8 cellular contexts compared by ENCODE assay signal in the genomic region with DNA sequence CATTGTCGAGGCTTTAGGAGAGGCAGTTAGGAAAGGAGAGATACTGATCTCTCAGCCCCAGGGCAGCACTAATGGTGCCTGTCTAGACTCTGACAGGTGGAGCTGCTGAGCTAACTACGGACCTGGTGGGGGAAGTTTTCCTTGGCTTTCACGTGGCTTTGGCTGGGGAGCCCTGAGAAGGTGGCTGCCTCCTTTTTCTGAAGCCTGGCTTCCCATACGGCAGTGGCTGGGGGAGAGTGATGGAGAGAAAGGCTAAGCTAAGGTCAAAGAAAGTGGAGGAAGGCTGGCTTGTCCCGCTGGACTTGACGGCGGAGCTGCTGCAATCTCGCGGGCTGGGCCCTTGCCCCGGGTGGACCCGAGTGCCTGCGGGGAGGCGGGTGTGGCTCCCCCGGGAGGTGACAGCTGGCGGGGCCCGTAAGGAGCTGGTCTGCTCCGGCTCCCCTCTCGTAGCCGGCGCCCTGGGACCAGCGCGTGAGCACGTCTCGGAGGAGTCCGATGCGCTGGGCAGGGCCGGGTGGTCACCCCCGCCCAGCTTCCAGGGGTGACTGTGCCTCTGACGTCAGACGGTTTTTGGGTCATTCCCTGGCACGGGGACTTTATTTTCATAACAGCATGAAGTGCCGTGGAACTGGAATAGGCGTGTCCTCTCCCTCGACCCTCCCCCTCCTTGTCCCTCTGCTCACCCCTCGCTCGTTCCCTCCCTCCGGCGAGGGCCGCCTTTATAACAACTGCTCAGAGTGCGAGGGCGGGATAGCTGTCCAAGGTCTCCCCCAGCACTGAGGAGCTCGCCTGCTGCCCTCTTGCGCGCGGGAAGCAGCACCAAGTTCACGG. TPM values are rescaled to one million over a fixed set of nuclear protein-coding genes. Genes with fewer than 3 reads are reported as not detected.
DNase-seq lines count a peak whose midpoint lies in the region; ATAC-seq and TF ChIP-seq lines count a peak whose summit lies in the region.

A gene with protein sequence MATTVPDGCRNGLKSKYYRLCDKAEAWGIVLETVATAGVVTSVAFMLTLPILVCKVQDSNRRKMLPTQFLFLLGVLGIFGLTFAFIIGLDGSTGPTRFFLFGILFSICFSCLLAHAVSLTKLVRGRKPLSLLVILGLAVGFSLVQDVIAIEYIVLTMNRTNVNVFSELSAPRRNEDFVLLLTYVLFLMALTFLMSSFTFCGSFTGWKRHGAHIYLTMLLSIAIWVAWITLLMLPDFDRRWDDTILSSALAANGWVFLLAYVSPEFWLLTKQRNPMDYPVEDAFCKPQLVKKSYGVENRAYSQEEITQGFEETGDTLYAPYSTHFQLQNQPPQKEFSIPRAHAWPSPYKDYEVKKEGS (plus strand): TSS at position 748 of the 831 bp plus-strand sequence. CDS start 16,688 bp downstream, outside the sequence.

- peaks cover 0 to 5% (median 0%) of the 10 kb centered on the region in 3 donors for H3K36me3 Mint-ChIP-seq in naive thymus-derived CD8-positive, alpha-beta T cell

- H3K9me3 ChIP-seq in upper lobe of left lung = no peaks in the 10 kb centered on the region

- POLR2A ChIA-PET in naive thymus-derived CD8-positive, alpha-beta T cell (lab: Charles Lee) = no interaction called here

- TF ChIP-seq CTCF in GM20000 (IDR thresholded peaks at IDR 0.05; ENCODE audit: extremely low read depth, missing control alignments) = peak; percentile 10
- TF ChIP-seq CTCF in foreskin fibroblast (IDR thresholded peaks at IDR 0.05; ENCODE audit: low read depth, low read length) = peak; percentile 21
- peak in 3 of 6 experiments; percentile 5 to 19 (median 12) for TF ChIP-seq CTCF in upper lobe of left lung (IDR thresholded peaks at IDR 0.05)

- peak; percentile 80 to 82 for ATAC-seq in naive thymus-derived CD8-positive, alpha-beta T cell
- ATAC-seq in upper lobe of left lung (ENCODE audit: low FRiP score in 2 of 2) = peak; percentile 94 to 95
- no peak for ATAC-seq in HG03159 (IDR thresholded peaks at IDR 0.05; ENCODE audit: unreplicated experiment)

- H3K4me1 Mint-ChIP-seq in naive thymus-derived CD8-positive, alpha-beta T cell = peaks cover 5 to 12% (median 8%) of the 10 kb centered on the region in 4 donors

- H3K9me3 Mint-ChIP-seq in naive thymus-derived CD8-positive, alpha-beta T cell = no peaks in the 10 kb centered on the region

- peak; percentile 20 to 95 (median 73) for TF ChIP-seq EP300 in upper lobe of left lung (IDR thresholded peaks at IDR 0.05)

- peaks cover 10 to 42% (median 24%) of the 10 kb centered on the region in 5 donors for H3K27me3 Mint-ChIP-seq in naive thymus-derived CD8-positive, alpha-beta T cell

- H3K4me3 ChIP-seq in foreskin fibroblast (ENCODE audit: low read depth in 1 of 2, low read length in 2 of 2) (peak within 1 kb of the TSS; percentile 64 to 67), upper lobe of left lung (peak within 1 kb of the TSS; percentile 5 to 50 (median 44))

- H3K27ac ChIP-seq in upper lobe of left lung = peak within 1 kb of the TSS; percentile 76 to 98 (median 86)

- 0% methylated on average over 28 to 37 of the region's 46 CpGs for WGBS in upper lobe of left lung, 2 donors

- peak within 1 kb of the TSS; percentile 80 to 89 (median 88) for H3K4me3 Mint-ChIP-seq in naive thymus-derived CD8-positive, alpha-beta T cell

- DNase-seq in AG20443 (ENCODE audit: low spot score) (peak; percentile 93), GM20000 (ENCODE audit: low spot score) (peak; percentile 54), NCI-H526 treated with DMSO at 0.1 percent for 48 hours (lab: John Stamatoyannopoulos, UW) (peak; percentile 76), foreskin fibroblast (peak; percentile 99), upper lobe of left lung (peak; percentile 93)
- DNase-seq in activated naive CD4-positive, alpha-beta T cell treated with Interleukin-2 at 50 U/mL for 16 hours = peak; percentile 24
- DNase-seq in naive thymus-derived CD8-positive, alpha-beta T cell = peak in 7 of 10 donors; percentile 8 to 33 (median 28)

- H3K27me3 ChIP-seq in upper lobe of left lung = peaks cover 0 to 9% (median 0%) of the 10 kb centered on the region in 4 donors

- H3K4me1 ChIP-seq in upper lobe of left lung = peaks cover 0 to 17% (median 3%) of the 10 kb centered on the region in 4 donors

- no peaks in the 10 kb centered on the region for H3K36me3 ChIP-seq in upper lobe of left lung

- peak within 1 kb of the TSS in 5 of 10 donors; percentile 60 to 84 (median 74) for H3K27ac Mint-ChIP-seq in naive thymus-derived CD8-positive, alpha-beta T cell

- TF ChIP-seq POLR2A in upper lobe of left lung (IDR thresholded peaks at IDR 0.05) = peak; percentile 21 to 97 (median 84)

RNA-seq across cellular contexts. Expression of the gene that starts here (rescaled TPM):
- not detected for total RNA-seq in naive thymus-derived CD8-positive, alpha-beta T cell
- polyA plus RNA-seq in naive thymus-derived CD8-positive, alpha-beta T cell = not detected
- total RNA-seq in upper lobe of left lung = 100 to 1,000 TPM; 194 to 890 (median 653) TPM

Comparison
In these comparisons a context has a peak if more than half of its experiments do, and no peak if none do; other contexts are left out.
1. RNA of the gene that starts here (total RNA-seq): 194 to 890 TPM in upper lobe of left lung; not detected in naive thymus-derived CD8-positive, alpha-beta T cell; every median in the first group is over 100 times any median in the second.
2. Peak in DNase-seq and ATAC-seq in naive thymus-derived CD8-positive, alpha-beta T cell; RNA of the gene not detected or under 1 TPM.
3. DNase-seq: peak in every context shown above with its lines; median percentile 99 in foreskin fibroblast; 93 in AG20443; 93 in upper lobe of left lung; 76 in NCI-H526 treated with DMSO at 0.1 percent for 48 hours; 54 in GM20000; 28 in naive thymus-derived CD8-positive, alpha-beta T cell; 24 in activated naive CD4-positive, alpha-beta T cell treated with Interleukin-2 at 50 U/mL for 16 hours.